ENCODE assay signal across 1 cellular context in the genomic region with DNA sequence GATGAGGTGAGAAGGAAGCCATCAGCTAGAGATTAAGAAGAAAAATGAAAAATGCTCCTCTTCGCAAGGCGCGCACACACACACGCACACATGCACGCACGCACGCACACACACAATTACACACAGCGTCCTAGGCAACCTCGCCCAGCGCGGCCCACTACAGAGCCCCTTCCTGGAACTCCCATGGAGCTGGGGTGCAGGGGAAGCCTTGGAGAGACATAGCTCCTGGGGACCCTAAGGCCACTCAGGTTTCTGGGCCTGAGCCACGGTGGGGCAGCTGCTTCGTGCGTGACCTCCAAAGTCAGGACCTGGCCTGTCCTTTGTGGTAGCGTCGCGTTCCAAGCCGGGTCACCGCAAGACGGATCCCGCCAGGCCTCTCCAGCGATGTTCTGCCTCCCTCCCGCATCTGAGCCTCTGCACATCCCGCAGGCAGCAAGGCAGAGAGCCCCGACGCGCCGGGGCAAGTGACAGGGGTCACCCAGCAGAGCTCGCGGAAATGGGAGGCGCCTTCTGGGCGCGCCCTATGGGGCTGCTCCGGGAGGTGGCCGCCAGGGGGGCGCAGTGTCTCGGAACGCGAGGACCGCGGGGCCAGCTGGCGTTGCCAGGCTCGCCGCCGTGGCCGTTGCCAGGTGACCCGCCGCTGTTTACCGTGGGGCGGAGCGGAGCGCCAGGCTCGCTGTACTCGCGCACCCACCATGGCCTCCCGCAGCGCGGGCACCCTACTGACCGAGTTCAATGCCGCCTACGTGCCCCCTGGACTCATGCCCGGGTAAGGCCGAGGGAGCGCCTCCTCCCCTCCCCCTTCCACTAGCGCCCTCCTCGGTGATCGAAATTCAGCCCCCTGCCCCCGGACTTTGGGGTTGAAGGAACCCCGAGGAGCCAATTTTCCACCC.
TF ChIP-seq lines count a peak whose summit lies in the region.

No MANE protein-coding gene starts in this region.

TF ChIP-seq in HEK293, 187 proteins besides CTCF, POLR2A, EP300 and RAD21 (continued from another document):
- TF ChIP-seq, protein P1, sequence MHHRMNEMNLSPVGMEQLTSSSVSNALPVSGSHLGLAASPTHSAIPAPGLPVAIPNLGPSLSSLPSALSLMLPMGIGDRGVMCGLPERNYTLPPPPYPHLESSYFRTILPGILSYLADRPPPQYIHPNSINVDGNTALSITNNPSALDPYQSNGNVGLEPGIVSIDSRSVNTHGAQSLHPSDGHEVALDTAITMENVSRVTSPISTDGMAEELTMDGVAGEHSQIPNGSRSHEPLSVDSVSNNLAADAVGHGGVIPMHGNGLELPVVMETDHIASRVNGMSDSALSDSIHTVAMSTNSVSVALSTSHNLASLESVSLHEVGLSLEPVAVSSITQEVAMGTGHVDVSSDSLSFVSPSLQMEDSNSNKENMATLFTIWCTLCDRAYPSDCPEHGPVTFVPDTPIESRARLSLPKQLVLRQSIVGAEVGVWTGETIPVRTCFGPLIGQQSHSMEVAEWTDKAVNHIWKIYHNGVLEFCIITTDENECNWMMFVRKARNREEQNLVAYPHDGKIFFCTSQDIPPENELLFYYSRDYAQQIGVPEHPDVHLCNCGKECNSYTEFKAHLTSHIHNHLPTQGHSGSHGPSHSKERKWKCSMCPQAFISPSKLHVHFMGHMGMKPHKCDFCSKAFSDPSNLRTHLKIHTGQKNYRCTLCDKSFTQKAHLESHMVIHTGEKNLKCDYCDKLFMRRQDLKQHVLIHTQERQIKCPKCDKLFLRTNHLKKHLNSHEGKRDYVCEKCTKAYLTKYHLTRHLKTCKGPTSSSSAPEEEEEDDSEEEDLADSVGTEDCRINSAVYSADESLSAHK (tag by site-specific recombination; IDR thresholded peaks at IDR 0.05): no peak
- no peak for TF ChIP-seq MZF1 (tag by site-specific recombination; IDR thresholded peaks at IDR 0.05; ENCODE audit: borderline replicate concordance)
- TF ChIP-seq, protein P2, sequence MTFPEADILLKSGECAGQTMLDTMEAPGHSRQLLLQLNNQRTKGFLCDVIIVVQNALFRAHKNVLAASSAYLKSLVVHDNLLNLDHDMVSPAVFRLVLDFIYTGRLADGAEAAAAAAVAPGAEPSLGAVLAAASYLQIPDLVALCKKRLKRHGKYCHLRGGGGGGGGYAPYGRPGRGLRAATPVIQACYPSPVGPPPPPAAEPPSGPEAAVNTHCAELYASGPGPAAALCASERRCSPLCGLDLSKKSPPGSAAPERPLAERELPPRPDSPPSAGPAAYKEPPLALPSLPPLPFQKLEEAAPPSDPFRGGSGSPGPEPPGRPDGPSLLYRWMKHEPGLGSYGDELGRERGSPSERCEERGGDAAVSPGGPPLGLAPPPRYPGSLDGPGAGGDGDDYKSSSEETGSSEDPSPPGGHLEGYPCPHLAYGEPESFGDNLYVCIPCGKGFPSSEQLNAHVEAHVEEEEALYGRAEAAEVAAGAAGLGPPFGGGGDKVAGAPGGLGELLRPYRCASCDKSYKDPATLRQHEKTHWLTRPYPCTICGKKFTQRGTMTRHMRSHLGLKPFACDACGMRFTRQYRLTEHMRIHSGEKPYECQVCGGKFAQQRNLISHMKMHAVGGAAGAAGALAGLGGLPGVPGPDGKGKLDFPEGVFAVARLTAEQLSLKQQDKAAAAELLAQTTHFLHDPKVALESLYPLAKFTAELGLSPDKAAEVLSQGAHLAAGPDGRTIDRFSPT (tag by site-specific recombination; IDR thresholded peaks at IDR 0.05): 0 out of 2 replicates have a peak, but pooled peaks have one; percentile 28
- no peak for TF ChIP-seq ZNF239 (tag by site-specific recombination; IDR thresholded peaks at IDR 0.05)
- TF ChIP-seq, protein P3, sequence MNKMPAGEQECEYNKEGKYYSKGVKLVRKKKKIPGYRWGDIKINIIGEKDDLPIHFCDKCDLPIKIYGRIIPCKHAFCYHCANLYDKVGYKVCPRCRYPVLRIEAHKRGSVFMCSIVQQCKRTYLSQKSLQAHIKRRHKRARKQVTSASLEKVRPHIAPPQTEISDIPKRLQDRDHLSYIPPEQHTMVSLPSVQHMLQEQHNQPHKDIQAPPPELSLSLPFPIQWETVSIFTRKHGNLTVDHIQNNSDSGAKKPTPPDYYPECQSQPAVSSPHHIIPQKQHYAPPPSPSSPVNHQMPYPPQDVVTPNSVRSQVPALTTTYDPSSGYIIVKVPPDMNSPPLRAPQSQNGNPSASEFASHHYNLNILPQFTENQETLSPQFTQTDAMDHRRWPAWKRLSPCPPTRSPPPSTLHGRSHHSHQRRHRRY (tag by site-specific recombination; IDR thresholded peaks at IDR 0.05): no peak
- no peak for TF ChIP-seq ZNF76 (tag by site-specific recombination; IDR thresholded peaks at IDR 0.05; ENCODE audit: borderline replicate concordance, low read depth)
- no peak for TF ChIP-seq ZNF10 (tag by site-specific recombination; IDR thresholded peaks at IDR 0.05)
- no peak for TF ChIP-seq ZNF555 (tag by site-specific recombination; conservative IDR thresholded peaks at IDR 0.05)
- TF ChIP-seq GLIS1 (tag by site-specific recombination; IDR thresholded peaks at IDR 0.05): peak; percentile 34
- TF ChIP-seq ZNF133 (tag by site-specific recombination; IDR thresholded peaks at IDR 0.05): no peak
- TF ChIP-seq ZNF221 (tag by site-specific recombination; IDR thresholded peaks at IDR 0.05; ENCODE audit: borderline replicate concordance): no peak
- no peak for TF ChIP-seq GFI1B (tag by site-specific recombination; IDR thresholded peaks at IDR 0.05)
- TF ChIP-seq IKZF3 (tag by site-specific recombination; IDR thresholded peaks at IDR 0.05): no peak
- TF ChIP-seq ZNF670 (tag by site-specific recombination; IDR thresholded peaks at IDR 0.05; ENCODE audit: low read depth): no peak
- TF ChIP-seq, protein P4, sequence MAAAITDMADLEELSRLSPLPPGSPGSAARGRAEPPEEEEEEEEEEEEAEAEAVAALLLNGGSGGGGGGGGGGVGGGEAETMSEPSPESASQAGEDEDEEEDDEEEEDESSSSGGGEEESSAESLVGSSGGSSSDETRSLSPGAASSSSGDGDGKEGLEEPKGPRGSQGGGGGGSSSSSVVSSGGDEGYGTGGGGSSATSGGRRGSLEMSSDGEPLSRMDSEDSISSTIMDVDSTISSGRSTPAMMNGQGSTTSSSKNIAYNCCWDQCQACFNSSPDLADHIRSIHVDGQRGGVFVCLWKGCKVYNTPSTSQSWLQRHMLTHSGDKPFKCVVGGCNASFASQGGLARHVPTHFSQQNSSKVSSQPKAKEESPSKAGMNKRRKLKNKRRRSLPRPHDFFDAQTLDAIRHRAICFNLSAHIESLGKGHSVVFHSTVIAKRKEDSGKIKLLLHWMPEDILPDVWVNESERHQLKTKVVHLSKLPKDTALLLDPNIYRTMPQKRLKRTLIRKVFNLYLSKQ (tag by site-specific recombination; IDR thresholded peaks at IDR 0.05; ENCODE audit: borderline replicate concordance): no peak
- no peak for TF ChIP-seq ZBTB20 (tag by site-specific recombination; IDR thresholded peaks at IDR 0.05)
- TF ChIP-seq, protein P5, sequence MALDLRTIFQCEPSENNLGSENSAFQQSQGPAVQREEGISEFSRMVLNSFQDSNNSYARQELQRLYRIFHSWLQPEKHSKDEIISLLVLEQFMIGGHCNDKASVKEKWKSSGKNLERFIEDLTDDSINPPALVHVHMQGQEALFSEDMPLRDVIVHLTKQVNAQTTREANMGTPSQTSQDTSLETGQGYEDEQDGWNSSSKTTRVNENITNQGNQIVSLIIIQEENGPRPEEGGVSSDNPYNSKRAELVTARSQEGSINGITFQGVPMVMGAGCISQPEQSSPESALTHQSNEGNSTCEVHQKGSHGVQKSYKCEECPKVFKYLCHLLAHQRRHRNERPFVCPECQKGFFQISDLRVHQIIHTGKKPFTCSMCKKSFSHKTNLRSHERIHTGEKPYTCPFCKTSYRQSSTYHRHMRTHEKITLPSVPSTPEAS (tag by site-specific recombination; IDR thresholded peaks at IDR 0.05): no peak
- TF ChIP-seq, protein P6, sequence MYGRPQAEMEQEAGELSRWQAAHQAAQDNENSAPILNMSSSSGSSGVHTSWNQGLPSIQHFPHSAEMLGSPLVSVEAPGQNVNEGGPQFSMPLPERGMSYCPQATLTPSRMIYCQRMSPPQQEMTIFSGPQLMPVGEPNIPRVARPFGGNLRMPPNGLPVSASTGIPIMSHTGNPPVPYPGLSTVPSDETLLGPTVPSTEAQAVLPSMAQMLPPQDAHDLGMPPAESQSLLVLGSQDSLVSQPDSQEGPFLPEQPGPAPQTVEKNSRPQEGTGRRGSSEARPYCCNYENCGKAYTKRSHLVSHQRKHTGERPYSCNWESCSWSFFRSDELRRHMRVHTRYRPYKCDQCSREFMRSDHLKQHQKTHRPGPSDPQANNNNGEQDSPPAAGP (tag by site-specific recombination; IDR thresholded peaks at IDR 0.05): no peak
- TF ChIP-seq ZNF549 (tag by site-specific recombination; IDR thresholded peaks at IDR 0.05): no peak
- no peak for TF ChIP-seq ZNF623 (tag by site-specific recombination; IDR thresholded peaks at IDR 0.05)
- no peak for TF ChIP-seq SCRT2 (tag by site-specific recombination; IDR thresholded peaks at IDR 0.05)
- TF ChIP-seq, protein P7, sequence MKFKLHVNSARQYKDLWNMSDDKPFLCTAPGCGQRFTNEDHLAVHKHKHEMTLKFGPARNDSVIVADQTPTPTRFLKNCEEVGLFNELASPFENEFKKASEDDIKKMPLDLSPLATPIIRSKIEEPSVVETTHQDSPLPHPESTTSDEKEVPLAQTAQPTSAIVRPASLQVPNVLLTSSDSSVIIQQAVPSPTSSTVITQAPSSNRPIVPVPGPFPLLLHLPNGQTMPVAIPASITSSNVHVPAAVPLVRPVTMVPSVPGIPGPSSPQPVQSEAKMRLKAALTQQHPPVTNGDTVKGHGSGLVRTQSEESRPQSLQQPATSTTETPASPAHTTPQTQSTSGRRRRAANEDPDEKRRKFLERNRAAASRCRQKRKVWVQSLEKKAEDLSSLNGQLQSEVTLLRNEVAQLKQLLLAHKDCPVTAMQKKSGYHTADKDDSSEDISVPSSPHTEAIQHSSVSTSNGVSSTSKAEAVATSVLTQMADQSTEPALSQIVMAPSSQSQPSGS (tag by site-specific recombination; IDR thresholded peaks at IDR 0.05; ENCODE audit: low read depth): no peak
- no peak for TF ChIP-seq ZNF394 (tag by site-specific recombination; IDR thresholded peaks at IDR 0.05; ENCODE audit: borderline replicate concordance)
- TF ChIP-seq, protein P8, sequence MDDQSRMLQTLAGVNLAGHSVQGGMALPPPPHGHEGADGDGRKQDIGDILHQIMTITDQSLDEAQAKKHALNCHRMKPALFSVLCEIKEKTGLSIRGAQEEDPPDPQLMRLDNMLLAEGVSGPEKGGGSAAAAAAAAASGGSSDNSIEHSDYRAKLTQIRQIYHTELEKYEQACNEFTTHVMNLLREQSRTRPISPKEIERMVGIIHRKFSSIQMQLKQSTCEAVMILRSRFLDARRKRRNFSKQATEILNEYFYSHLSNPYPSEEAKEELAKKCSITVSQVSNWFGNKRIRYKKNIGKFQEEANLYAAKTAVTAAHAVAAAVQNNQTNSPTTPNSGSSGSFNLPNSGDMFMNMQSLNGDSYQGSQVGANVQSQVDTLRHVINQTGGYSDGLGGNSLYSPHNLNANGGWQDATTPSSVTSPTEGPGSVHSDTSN (CRISPR knock-in tag; IDR thresholded peaks at IDR 0.05): no peak
- TF ChIP-seq ZNF157 (tag by site-specific recombination; IDR thresholded peaks at IDR 0.05): no peak
- no peak for TF ChIP-seq ZNF560 (tag by site-specific recombination; IDR thresholded peaks at IDR 0.05; ENCODE audit: borderline replicate concordance)
TF ChIP-seq in HEK293: peak in this region for 6.
